Comparison of ENCODE assay signal across 8 cellular contexts in genomic region chr2:160918909-160919503, GRCh38.
DNase-seq lines count a peak whose midpoint lies in the region; ATAC-seq and TF ChIP-seq lines count a peak whose summit lies in the region.

No MANE protein-coding gene starts in this region.

- CTCF ChIA-PET in CD8-positive, alpha-beta memory T cell (lab: Charles Lee) = interaction anchor here (0.7 to 1.1 kb wide), 4 partner anchors 14 to 601 kb away, joined by 3 to 4 read pairs (median 4); no protein-coding TSS in a partner anchor

- peak; percentile 2 to 48 (median 6) for DNase-seq in CD8-positive, alpha-beta memory T cell
- DNase-seq in HFF-Myc (ENCODE audit: extremely low read depth, low read depth) (no peak), amniotic epithelial cell (ENCODE audit: low read depth) (peak; percentile 72), right cardiac atrium (peak; percentile 68 to 92 (median 88)), NCI-H526 treated with DMSO at 0.1 percent for 48 hours (lab: John Stamatoyannopoulos, UW) (no peak)
- DNase-seq in stimulated activated CD4-positive, alpha-beta T cell treated with anti-CD3 and anti-CD28 coated beads, Interleukin-12 subunit alpha, Interleukin-12 subunit beta, amount 100 ng/mL, for 48 hours (ENCODE audit: low read depth in 2 of 3, low spot score in 1 of 3) = peak; percentile 3 to 13 (median 3)

- intact Hi-C loops in right cardiac atrium (cut with DNase I) = no loop called here

- no peaks in the 10 kb centered on the region for H3K9me3 Mint-ChIP-seq in CD8-positive, alpha-beta memory T cell

- no peaks in the 10 kb centered on the region for H3K36me3 ChIP-seq in CD8-positive, alpha-beta memory T cell (ENCODE audit: insufficient read depth, low read length)

- H3K27ac ChIP-seq in CD8-positive, alpha-beta memory T cell (ENCODE audit: low read depth, low read length) = no peak overlapping the region
- peak overlapping the region; percentile 2 for H3K27ac ChIP-seq in right cardiac atrium (ENCODE audit: low read length)

- POLR2A ChIA-PET in CD8-positive, alpha-beta memory T cell (lab: Charles Lee) = no interaction called here

- no peak overlapping the region for H3K4me3 ChIP-seq in CD8-positive, alpha-beta memory T cell (ENCODE audit: low read length)
- H3K4me3 ChIP-seq in HFF-Myc (replicated peaks; ENCODE audit: low read depth, low read length) (no peak overlapping the region), right cardiac atrium (ENCODE audit: low read length) (no peak overlapping the region)

- no peaks in the 10 kb centered on the region for H3K9me3 ChIP-seq in CD8-positive, alpha-beta memory T cell (ENCODE audit: low read length)
- H3K9me3 ChIP-seq in right cardiac atrium (ENCODE audit: control insufficient read depth, low read length) = no peaks in the 10 kb centered on the region

- peaks cover 2 to 3% of the 10 kb centered on the region in 2 donors for H3K27me3 Mint-ChIP-seq in CD8-positive, alpha-beta memory T cell

- 22% methylated on average over 4 of the region's 4 CpGs for WGBS in right cardiac atrium

- H3K4me1 ChIP-seq in CD8-positive, alpha-beta memory T cell (ENCODE audit: insufficient read depth, low read length) = no peaks in the 10 kb centered on the region
- H3K4me1 ChIP-seq in right cardiac atrium (ENCODE audit: control insufficient read depth, insufficient read depth, low read length) = peaks cover 3% of the 10 kb centered on the region

- H3K4me3 Mint-ChIP-seq in CD8-positive, alpha-beta memory T cell = no peak overlapping the region

- no peaks in the 10 kb centered on the region for H3K27me3 ChIP-seq in CD8-positive, alpha-beta memory T cell (ENCODE audit: insufficient read depth, low read length, poor library complexity, severe bottlenecking)
- H3K27me3 ChIP-seq in right cardiac atrium (ENCODE audit: control insufficient read depth, insufficient read depth) = no peaks in the 10 kb centered on the region

- TF ChIP-seq CTCF in HFF-Myc (IDR thresholded peaks at IDR 0.05; ENCODE audit: low read depth, low read length, missing control alignments) = peak; percentile 39

- H3K27ac Mint-ChIP-seq in CD8-positive, alpha-beta memory T cell = no peak overlapping the region

- no peaks in the 10 kb centered on the region for H3K4me1 Mint-ChIP-seq in CD8-positive, alpha-beta memory T cell

- H3K36me3 Mint-ChIP-seq in CD8-positive, alpha-beta memory T cell = peaks cover 0 to 4% (median 0%) of the 10 kb centered on the region in 3 donors

- ATAC-seq in right cardiac atrium = peak; percentile 89 to 91
- no peak for ATAC-seq in GM19324 (IDR thresholded peaks at IDR 0.05; ENCODE audit: low FRiP score, unreplicated experiment)

TF ChIP-seq in PFSK-1, 5 proteins besides CTCF, POLR2A, EP300 and RAD21:
- TF ChIP-seq POLR2AphosphoS5 (IDR thresholded peaks at IDR 0.05; ENCODE audit: low read depth, low read length) = no peak
- TF ChIP-seq FOXP2 (optimal IDR thresholded peaks at IDR 0.05; ENCODE audit: borderline replicate concordance, extremely low read depth, extremely low read length, insufficient read depth) = peak; percentile 17

Comparison
In these comparisons a context has a peak if more than half of its experiments do, and no peak if none do; other contexts are left out.
1. DNase-seq: peak in CD8-positive, alpha-beta memory T cell (5 of 5), amniotic epithelial cell (single experiment), right cardiac atrium (3 of 3) and stimulated activated CD4-positive, alpha-beta T cell treated with anti-CD3 and anti-CD28 coated beads, Interleukin-12 subunit alpha, Interleukin-12 subunit beta, amount 100 ng/mL, for 48 hours (3 of 3); none in HFF-Myc (single experiment) and NCI-H526 treated with DMSO at 0.1 percent for 48 hours (single experiment).